23 cellular contexts compared by ENCODE assay signal in the genomic region with DNA sequence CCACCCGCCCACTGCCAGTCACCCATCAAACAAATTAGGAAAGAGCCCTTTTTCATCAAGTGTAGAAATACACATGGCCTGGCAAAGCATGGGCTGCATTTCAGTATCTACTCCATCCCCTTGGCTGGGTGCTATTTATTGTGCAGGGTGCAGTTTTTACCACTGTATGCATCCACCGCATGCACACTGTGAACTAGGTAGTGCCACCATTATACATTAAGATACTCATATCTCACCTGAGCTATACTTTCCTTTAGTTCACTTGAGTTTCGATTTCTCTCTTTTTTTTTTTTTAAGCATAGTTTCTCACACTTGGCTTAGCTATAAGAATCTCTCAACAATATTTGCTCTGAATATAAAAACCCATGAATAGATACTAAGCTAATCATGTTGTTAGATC.
"Had no signal": no experiment of that assay in that cellular context is flagged by ENCODE, and none has a peak within 500 bp of the region (broad histone marks: within the 10 kb centered on the region; RNA-seq: fewer than 3 reads in every experiment).

No MANE protein-coding gene starts in this region.

- H3K27me3 ChIP-seq: brain microvascular endothelial cell, colonic mucosa had no signal

- H3K36me3 ChIP-seq: brain microvascular endothelial cell, colonic mucosa had no signal

- H3K9me3 ChIP-seq: colonic mucosa had no signal

- H3K27ac ChIP-seq: brain microvascular endothelial cell, colonic mucosa, epithelial cell of prostate had no signal

- H3K27ac Mint-ChIP-seq: activated CD8-positive, alpha-beta T cell treated with anti-CD3 and anti-CD28 coated beads for 36 hours; activated naive CD8-positive, alpha-beta T cell had no signal

- H3K4me1 ChIP-seq: colonic mucosa had no signal

- H3K4me3 Mint-ChIP-seq: activated CD8-positive, alpha-beta T cell treated with anti-CD3 and anti-CD28 coated beads for 36 hours; activated naive CD8-positive, alpha-beta T cell had no signal

- H3K4me3 ChIP-seq: colonic mucosa had no signal

- H3K27me3 Mint-ChIP-seq: activated CD8-positive, alpha-beta T cell treated with anti-CD3 and anti-CD28 coated beads for 36 hours; activated naive CD8-positive, alpha-beta T cell had no signal

- DNase-seq: activated CD4-positive, alpha-beta T cell treated with anti-CD3 and anti-CD28 coated beads for 48 hours; activated CD4-positive, alpha-beta T cell treated with anti-CD3 and anti-CD28 coated beads, Interleukin-2, amount 50 U/mL, for 1 hour; activated CD4-positive, alpha-beta T cell treated with anti-CD3 and anti-CD28 coated beads, Interleukin-2, amount 50 U/mL, for 48 hours; activated CD4-positive, CD25-positive, alpha-beta regulatory T cell; activated CD4-positive, CD25-positive, alpha-beta regulatory T cell treated with anti-CD3 and anti-CD28 coated beads, Interleukin-2, amount 50 U/mL, for 72 hours; activated CD8-positive, alpha-beta memory T cell treated with anti-CD3 and anti-CD28 coated beads for 24 hours; activated CD8-positive, alpha-beta T cell treated with anti-CD3 and anti-CD28 coated beads for 36 hours; activated effector memory CD4-positive, alpha-beta T cell treated with Interleukin-2 at 50 U/mL for 16 hours; activated gamma-delta T cell treated with Interleukin-2 at 50 U/mL for 16 hours; activated naive CD4-positive, alpha-beta T cell treated with anti-CD3 and anti-CD28 coated beads, Interleukin-2, amount 50 U/mL, for 16 hours; activated naive CD4-positive, alpha-beta T cell treated with Interleukin-2 at 50 U/mL for 16 hours; activated T-cell treated with anti-CD3 and anti-CD28 coated beads, Interleukin-2, amount 50 U/mL, for 48 hours; amniotic stem cell; brain microvascular endothelial cell; central memory CD4-positive, alpha-beta T cell; cerebellar nuclear complex; colonic mucosa; effector CD8-positive, alpha-beta T cell; foreskin fibroblast; head of caudate nucleus; T-helper 2 cell had no signal
